ENCODE assay signal across 15 cellular contexts in genomic region chr5:40166757-40167156, GRCh38.
A peak's percentile ranks its signal among the peaks of the same experiment; 100 is the strongest.
DNase-seq lines count a peak whose midpoint lies in the region; ATAC-seq and TF ChIP-seq lines count a peak whose summit lies in the region.
"Had no signal": no experiment of that assay in that cellular context is flagged by ENCODE, and none has a peak within 500 bp of the region (broad histone marks: within the 10 kb centered on the region; RNA-seq: fewer than 3 reads in every experiment).

No MANE protein-coding gene starts in this region.

- POLR2A ChIA-PET in RWPE1 (lab: Yijun Ruan, JAX; ENCODE audit: low non-redundant PET): no interaction called here

- DNase-seq in EL: peak; percentile 57
- DNase-seq in NCI-H226: peak; percentile 29
- peak; percentile 9 for DNase-seq in choroid plexus epithelial cell (ENCODE audit: low read depth)
- peak; percentile 21 for DNase-seq in fibroblast of villous mesenchyme (ENCODE audit: low read depth)
- no peak for DNase-seq in RWPE1 (ENCODE audit: low spot score)
- no peak for DNase-seq in AML-193 (lab: John Stamatoyannopoulos, UW)
- DNase-seq: CD8-positive, alpha-beta T cell; DND-41; NCI-H1092; NCI-H1694; NCI-H446; PC-9; Right ventricle myocardium superior had no signal

- H3K4me3 ChIP-seq in choroid plexus epithelial cell (ENCODE audit: low read depth, low read length) (no peak overlapping the region), fibroblast of villous mesenchyme (ENCODE audit: low read depth, low read length) (no peak overlapping the region)
- H3K4me3 ChIP-seq: PC-9 had no signal

- H3K27ac ChIP-seq in RWPE1: no peak overlapping the region
- H3K27ac ChIP-seq: PC-9 had no signal

- CTCF ChIA-PET in RWPE1 (lab: Yijun Ruan, JAX): no interaction called here

- TF ChIP-seq CTCF in choroid plexus epithelial cell (conservative IDR thresholded peaks at IDR 0.05; ENCODE audit: low read depth, low read length) (no peak), fibroblast of villous mesenchyme (IDR thresholded peaks at IDR 0.05; ENCODE audit: insufficient read depth, low read depth, low read length) (no peak), RWPE1 (conservative IDR thresholded peaks at IDR 0.05; ENCODE audit: low read depth) (no peak)

- ATAC-seq in HG03469 (IDR thresholded peaks at IDR 0.05; ENCODE audit: unreplicated experiment): no peak
- no peak for ATAC-seq in HG02870 (IDR thresholded peaks at IDR 0.05; ENCODE audit: unreplicated experiment)
- ATAC-seq: CD8-positive, alpha-beta T cell had no signal

Comparison
In these comparisons a context has a peak if more than half of its experiments do, and no peak if none do; other contexts are left out.
1. DNase-seq: peak in EL (single experiment), NCI-H226 (single experiment), choroid plexus epithelial cell (single experiment) and fibroblast of villous mesenchyme (single experiment); none in RWPE1 (single experiment) and AML-193 (0 of 2).